Comparison of ENCODE assay signal across 8 cellular contexts in the genomic region with DNA sequence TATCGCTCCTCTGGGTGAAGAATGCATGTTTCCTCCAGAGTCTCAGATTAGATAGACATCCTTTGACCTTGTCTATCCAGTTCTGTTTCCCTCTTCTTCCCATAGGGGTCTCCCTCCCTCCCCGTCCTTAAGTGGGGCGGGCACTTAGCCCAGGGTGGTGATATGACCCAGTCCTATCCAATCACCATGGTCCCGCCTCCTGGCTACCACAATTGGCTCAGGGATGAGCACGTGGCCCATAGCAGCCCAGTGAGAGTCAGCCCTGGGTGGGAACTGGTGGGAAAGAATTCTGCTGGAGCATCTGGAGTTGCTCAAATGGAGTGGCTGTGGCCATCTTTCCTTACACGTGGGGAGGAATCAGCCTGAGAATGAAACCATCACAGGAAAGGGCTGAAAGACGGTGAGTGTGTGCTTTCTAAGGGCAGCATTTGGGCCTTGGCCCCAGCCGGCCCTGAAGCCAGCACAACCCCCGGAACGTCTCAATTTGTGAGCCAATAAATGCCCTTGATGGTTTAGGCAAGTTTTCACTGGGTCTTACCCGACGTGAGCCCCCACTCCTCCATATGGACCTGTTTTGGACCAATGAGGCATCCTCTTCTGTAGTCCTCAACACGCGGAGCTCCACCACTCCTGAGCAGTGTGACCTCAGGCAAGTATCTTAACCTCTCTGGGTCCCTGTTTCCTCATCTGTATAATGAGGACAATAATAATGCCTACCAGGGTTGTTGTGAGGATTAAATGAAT. TPM values are rescaled to one million over a fixed set of nuclear protein-coding genes. Genes with fewer than 3 reads are reported as not detected.
DNase-seq lines count a peak whose midpoint lies in the region; ATAC-seq and TF ChIP-seq lines count a peak whose summit lies in the region.

No MANE protein-coding gene starts in this region.

- no peak for ATAC-seq in GM19395 (IDR thresholded peaks at IDR 0.05; ENCODE audit: unreplicated experiment)

- peak overlapping the region; percentile 69 to 96 (median 90) for H3K27ac Mint-ChIP-seq in brain

- TF ChIP-seq CTCF in RWPE1 (conservative IDR thresholded peaks at IDR 0.05; ENCODE audit: low read depth) (no peak), brain (conservative IDR thresholded peaks at IDR 0.05) (peak in 1 of 2 experiments; percentile 60)

- H3K27ac ChIP-seq in RWPE1: peak overlapping the region; percentile 93
- no peak overlapping the region for H3K27ac ChIP-seq in iPS DF 6.9 (ENCODE audit: low read length)

- peaks cover 35% of the 10 kb centered on the region for H3K4me1 Mint-ChIP-seq in brain

- no peaks in the 10 kb centered on the region for H3K9me3 ChIP-seq in iPS DF 6.9 (ENCODE audit: control insufficient read depth, insufficient read depth, low read length)

- H3K9me3 Mint-ChIP-seq in brain: no peaks in the 10 kb centered on the region

- no CpG with 5 or more reads among the region's 14 CpGs for WGBS in iPS DF 6.9 (ENCODE audit: insufficient coverage, insufficient read length)

- CTCF ChIA-PET in RWPE1 (lab: Yijun Ruan, JAX): interaction anchor here (1.1 kb wide), 1 partner anchor 14 kb away, joined by 4 read pairs; a partner anchor contains a TSS

- H3K36me3 ChIP-seq in iPS DF 6.9 (ENCODE audit: control insufficient read depth, insufficient read depth, low read length): no peaks in the 10 kb centered on the region

- no peak overlapping the region for H3K4me3 ChIP-seq in iPS DF 6.9 (ENCODE audit: low read length)

- DNase-seq in activated T-cell treated with anti-CD3 and anti-CD28 coated beads for 48 hours (ENCODE audit: low read depth) (peak; percentile 30), activated T-cell treated with anti-CD3 and anti-CD28 coated beads for 4 hours (no peak), M059J (ENCODE audit: low read depth) (peak; percentile 92), RWPE1 (ENCODE audit: low spot score) (peak; percentile 77), iPS DF 6.9 (ENCODE audit: low read depth, low spot score) (peak; percentile 97), retina (peak; percentile 79)

- POLR2A ChIA-PET in RWPE1 (lab: Yijun Ruan, JAX; ENCODE audit: low non-redundant PET): no interaction called here

- H3K36me3 Mint-ChIP-seq in brain: peaks cover 19% of the 10 kb centered on the region

- peak overlapping the region in 4 of 5 experiments; percentile 26 to 77 (median 74) for H3K4me3 Mint-ChIP-seq in brain

- H3K4me1 ChIP-seq in iPS DF 6.9 (ENCODE audit: control insufficient read depth, insufficient read depth, low read length): peaks cover 7% of the 10 kb centered on the region; the same call in 1 of the 2 replicates

- no peaks in the 10 kb centered on the region for H3K27me3 ChIP-seq in iPS DF 6.9 (ENCODE audit: control insufficient read depth, insufficient read depth, low read length)

- H3K27me3 Mint-ChIP-seq in brain: no peaks in the 10 kb centered on the region

RNA-seq across cellular contexts. Expression of a gene that starts 14.3 kb away (rescaled TPM):
- total RNA-seq in M059J (2014; rRNA removed; shearing (Covaris generic)): 3.2 and 7.7 TPM in 2 replicates
- polyA plus RNA-seq in brain (ENCODE audit: insufficient read depth, low read depth, low replicate concordance): 29.1 TPM

RNA-seq across cellular contexts. Expression of a gene that starts 42.5 kb away (rescaled TPM):
- 3.9 and 4.0 TPM in 2 replicates for total RNA-seq in M059J (2014; rRNA removed; shearing (Covaris generic))
- polyA plus RNA-seq in brain (ENCODE audit: insufficient read depth, low read depth, low replicate concordance): 24.1 TPM
